29 cellular contexts compared by ENCODE assay signal in genomic region chr17:43637563-43638323, GRCh38. TPM values are rescaled to one million over a fixed set of nuclear protein-coding genes. Genes with fewer than 3 reads are reported as not detected.
"Had no signal": no experiment of that assay in that cellular context is flagged by ENCODE, and none has a peak within 500 bp of the region (broad histone marks: within the 10 kb centered on the region; RNA-seq: fewer than 3 reads in every experiment).

No MANE protein-coding gene starts in this region.

- H3K79me2 ChIP-seq: hepatocyte had no signal

- H3K9me3 Mint-ChIP-seq: memory B cell; naive B cell; natural killer cell treated with Interleukin-12 subunit alpha and Interleukin-12 subunit beta and Interleukin-15 and Interleukin-18, amount 100 ng/mL, for 72 hours; stimulated activated naive CD8-positive, alpha-beta T cell treated with anti-CD3 and anti-CD28 coated beads, Interleukin-15, amount 100 ng/mL, for 72 hours had no signal

- DNase-seq: effector CD8-positive, alpha-beta T cell; heart left ventricle; kidney; naive B cell; pancreas; retina; right lobe of liver; stimulated activated CD4-positive, alpha-beta T cell treated with anti-CD3 and anti-CD28 coated beads, Interleukin-12 subunit alpha, Interleukin-12 subunit beta, amount 100 ng/mL, for 4 hours; stimulated activated CD4-positive, alpha-beta T cell treated with anti-CD3 and anti-CD28 coated beads, Interleukin-1b, Interleukin-23, amount 100 ng/mL, for 48 hours; stimulated activated CD4-positive, alpha-beta T cell treated with anti-CD3 and anti-CD28 coated beads, Interleukin-4, amount 100 ng/mL, for 1 hour; stimulated activated CD8-positive, alpha-beta memory T cell treated with anti-CD3 and anti-CD28 coated beads, Interleukin-4, amount 100 ng/mL, for 48 hours; stimulated activated naive CD4-positive, alpha-beta T cell; stimulated activated naive CD8-positive, alpha-beta T cell treated with anti-CD3 and anti-CD28 coated beads, Interleukin-15, amount 100 ng/mL, for 72 hours; thyroid gland; trophoblast cell had no signal

- H3K36me3 Mint-ChIP-seq: memory B cell; naive B cell; natural killer cell treated with Interleukin-12 subunit alpha and Interleukin-12 subunit beta and Interleukin-15 and Interleukin-18, amount 100 ng/mL, for 72 hours had no signal

- H3K27me3 ChIP-seq: esophagus muscularis mucosa, heart left ventricle, hepatocyte, pancreas, right lobe of liver, suprapubic skin, thyroid gland, vagina had no signal

- H3K4me1 Mint-ChIP-seq: memory B cell had no signal

- H3K27ac ChIP-seq: esophagus muscularis mucosa, heart left ventricle, hepatocyte, neutrophil, pancreas, right lobe of liver, suprapubic skin, thyroid gland, vagina had no signal

- H3K4me3 Mint-ChIP-seq: memory B cell; naive B cell; natural killer cell treated with Interleukin-12 subunit alpha and Interleukin-12 subunit beta and Interleukin-15 and Interleukin-18, amount 100 ng/mL, for 72 hours; stimulated activated naive CD8-positive, alpha-beta T cell treated with anti-CD3 and anti-CD28 coated beads, Interleukin-15, amount 100 ng/mL, for 72 hours had no signal

- H3K9me3 ChIP-seq: esophagus muscularis mucosa, heart left ventricle, neutrophil, pancreas, right lobe of liver, suprapubic skin, thyroid gland, vagina had no signal

- H3K36me3 ChIP-seq: esophagus muscularis mucosa, heart left ventricle, neutrophil, pancreas, right lobe of liver, suprapubic skin, thyroid gland, vagina had no signal

- H3K4me2 ChIP-seq: hepatocyte, smooth muscle cell had no signal

- ATAC-seq: heart left ventricle; left lobe of liver; natural killer cell treated with Interleukin-12 subunit alpha and Interleukin-12 subunit beta and Interleukin-15 and Interleukin-18, amount 100 ng/mL, for 72 hours; pancreas; right lobe of liver; stimulated activated naive CD8-positive, alpha-beta T cell treated with anti-CD3 and anti-CD28 coated beads, Interleukin-15, amount 100 ng/mL, for 72 hours had no signal

- H3K4me1 ChIP-seq: pancreas, right lobe of liver had no signal

- H3K4me3 ChIP-seq: esophagus muscularis mucosa, heart left ventricle, hepatocyte, lung, pancreas, right lobe of liver, smooth muscle cell, suprapubic skin, thyroid gland, vagina had no signal

- H2AFZ ChIP-seq: hepatocyte had no signal

- H3K27ac Mint-ChIP-seq: memory B cell; natural killer cell treated with Interleukin-12 subunit alpha and Interleukin-12 subunit beta and Interleukin-15 and Interleukin-18, amount 100 ng/mL, for 72 hours; stimulated activated naive CD8-positive, alpha-beta T cell treated with anti-CD3 and anti-CD28 coated beads, Interleukin-15, amount 100 ng/mL, for 72 hours had no signal

RNA-seq across cellular contexts. Expression of gene MEOX1, which starts 24.0 kb away (rescaled TPM):
- total RNA-seq: endothelial cell of umbilical vein; epithelial cell of proximal tubule; fibroblast of lung; left lobe of liver; natural killer cell treated with Interleukin-12 subunit alpha and Interleukin-12 subunit beta and Interleukin-15 and Interleukin-18, amount 100 ng/mL, for 72 hours; pulmonary artery endothelial cell had no signal
- polyA plus RNA-seq: fibroblast of lung had no signal
